In the genomic region with DNA sequence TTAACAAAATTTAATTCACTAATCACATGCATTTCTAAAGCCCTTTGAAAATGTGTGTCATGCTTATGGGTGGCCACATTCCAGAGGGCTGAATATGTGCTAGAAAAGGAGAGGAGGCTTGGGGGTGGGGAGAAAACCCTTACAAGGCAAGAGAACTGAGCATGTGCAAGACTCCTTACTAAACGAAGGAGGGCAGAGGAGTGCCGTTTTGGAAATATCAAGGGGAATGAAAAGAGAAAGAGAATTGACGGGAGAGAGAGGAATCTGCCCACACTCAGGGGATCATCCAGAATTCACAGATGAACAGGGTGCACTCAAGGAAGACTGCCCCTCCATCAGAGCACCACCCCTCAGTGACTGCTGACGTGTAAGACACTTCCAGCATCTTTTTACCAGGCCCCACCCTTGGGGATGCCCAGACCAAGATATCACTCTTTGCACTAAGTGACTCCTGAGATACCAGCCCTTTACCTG, we compare ENCODE assay signal across 9 cellular contexts. TPM values are rescaled to one million over a fixed set of nuclear protein-coding genes. Genes with fewer than 3 reads are reported as not detected.
DNase-seq lines count a peak whose midpoint lies in the region; ATAC-seq and TF ChIP-seq lines count a peak whose summit lies in the region.
"Had no signal": no experiment of that assay in that cellular context is flagged by ENCODE, and none has a peak within 500 bp of the region (broad histone marks: within the 10 kb centered on the region; RNA-seq: fewer than 3 reads in every experiment).

No MANE protein-coding gene starts in this region.

- peak; percentile 42 for TF ChIP-seq CTCF in osteocyte (IDR thresholded peaks at IDR 0.05)

- peaks cover 60% of the 10 kb centered on the region for H3K4me1 Mint-ChIP-seq in osteocyte (ENCODE audit: unreplicated experiment)
- peaks cover 6% of the 10 kb centered on the region for H3K4me1 Mint-ChIP-seq in stimulated activated naive CD8-positive, alpha-beta T cell treated with anti-CD3 and anti-CD28 coated beads, Interleukin-15, amount 100 ng/mL, for 72 hours

- peak overlapping the region; percentile 55 for H3K4me3 ChIP-seq in SJCRH30

- H3K9me3 Mint-ChIP-seq in osteocyte (ENCODE audit: unreplicated experiment), result no peaks in the 10 kb centered on the region
- no peaks in the 10 kb centered on the region for H3K9me3 Mint-ChIP-seq in stimulated activated naive CD8-positive, alpha-beta T cell treated with anti-CD3 and anti-CD28 coated beads, Interleukin-15, amount 100 ng/mL, for 72 hours
- H3K9me3 Mint-ChIP-seq: activated B cell treated with CpG ODN at 0.5 μM for 24 hours had no signal

- H3K4me3 Mint-ChIP-seq in osteocyte (ENCODE audit: unreplicated experiment), result peak overlapping the region; percentile 74
- no peak overlapping the region for H3K4me3 Mint-ChIP-seq in stimulated activated naive CD8-positive, alpha-beta T cell treated with anti-CD3 and anti-CD28 coated beads, Interleukin-15, amount 100 ng/mL, for 72 hours
- H3K4me3 Mint-ChIP-seq: activated B cell treated with CpG ODN at 0.5 μM for 24 hours had no signal

- no peak for ATAC-seq in stimulated activated naive CD8-positive, alpha-beta T cell treated with anti-CD3 and anti-CD28 coated beads, Interleukin-15, amount 100 ng/mL, for 72 hours

- H3K4me1 ChIP-seq in SJCRH30, result peaks cover 24% of the 10 kb centered on the region

- in situ Hi-C loops in KBM-7 (cut with MboI; ENCODE audit: low pct_unique_long_range_greater_than_20kb, low sequenced_read_pairs), result no loop called here

- no peaks in the 10 kb centered on the region for H3K36me3 ChIP-seq in SJCRH30

- no peaks in the 10 kb centered on the region for H3K36me3 Mint-ChIP-seq in osteocyte (ENCODE audit: unreplicated experiment)

- peak overlapping the region; percentile 86 for H3K27ac Mint-ChIP-seq in osteocyte (ENCODE audit: unreplicated experiment)
- no peak overlapping the region for H3K27ac Mint-ChIP-seq in stimulated activated naive CD8-positive, alpha-beta T cell treated with anti-CD3 and anti-CD28 coated beads, Interleukin-15, amount 100 ng/mL, for 72 hours
- H3K27ac Mint-ChIP-seq: activated B cell treated with CpG ODN at 0.5 μM for 24 hours had no signal

- no peaks in the 10 kb centered on the region for H3K27me3 Mint-ChIP-seq in osteocyte (ENCODE audit: unreplicated experiment)
- no peaks in the 10 kb centered on the region for H3K27me3 Mint-ChIP-seq in stimulated activated naive CD8-positive, alpha-beta T cell treated with anti-CD3 and anti-CD28 coated beads, Interleukin-15, amount 100 ng/mL, for 72 hours
- H3K27me3 Mint-ChIP-seq: activated B cell treated with CpG ODN at 0.5 μM for 24 hours had no signal

- DNase-seq in EL (peak; percentile 99), SJCRH30 (peak; percentile 89 to 90), fibroblast of the conjunctiva (ENCODE audit: low read depth) (peak; percentile 91), osteocyte (ENCODE audit: extremely low spot score, unreplicated experiment) (peak; percentile 86), KBM-7 (no peak), NCI-H2081 treated with DMSO at 0.1 percent for 48 hours (lab: John Stamatoyannopoulos, UW) (no peak)
- DNase-seq in activated CD8-positive, alpha-beta memory T cell treated with anti-CD3 and anti-CD28 coated beads, Interleukin-2, amount 50 U/mL, for 48 hours, result no peak
- DNase-seq in stimulated activated naive CD8-positive, alpha-beta T cell treated with anti-CD3 and anti-CD28 coated beads, Interleukin-15, amount 100 ng/mL, for 72 hours, result no peak
- DNase-seq: activated B cell treated with CpG ODN at 0.5 μM for 24 hours had no signal

- H3K27me3 ChIP-seq in SJCRH30, result no peaks in the 10 kb centered on the region

- peak overlapping the region; percentile 91 for H3K27ac ChIP-seq in SJCRH30

- no peaks in the 10 kb centered on the region for H3K9me3 ChIP-seq in SJCRH30 (replicated peaks)

RNA-seq across cellular contexts. Expression of gene TSC22D2, which starts 37.9 kb away (rescaled TPM):
- total RNA-seq in SJCRH30 (2014; rRNA removed; shearing (Covaris generic)), result 37.1 and 44.5 TPM in 2 replicates
- 51.3 and 51.5 TPM in 2 replicates for total RNA-seq in osteocyte

Comparison
In these comparisons a context has a peak if more than half of its experiments do, and no peak if none do; other contexts are left out.
1. DNase-seq: peak in EL (single experiment), SJCRH30 (2 of 2), fibroblast of the conjunctiva (single experiment) and osteocyte (single experiment); none in activated CD8-positive, alpha-beta memory T cell treated with anti-CD3 and anti-CD28 coated beads, Interleukin-2, amount 50 U/mL, for 48 hours (single experiment), KBM-7 (single experiment), NCI-H2081 treated with DMSO at 0.1 percent for 48 hours (single experiment) and stimulated activated naive CD8-positive, alpha-beta T cell treated with anti-CD3 and anti-CD28 coated beads, Interleukin-15, amount 100 ng/mL, for 72 hours (0 of 2).